In genomic region chr3:190566043-190566933, GRCh38 we compare ENCODE assay signal across 8 cellular contexts. TPM values are rescaled to one million over a fixed set of nuclear protein-coding genes. Genes with fewer than 3 reads are reported as not detected.
DNase-seq lines count a peak whose midpoint lies in the region; ATAC-seq, FAIRE-seq and TF ChIP-seq lines count a peak whose summit lies in the region.

No MANE protein-coding gene starts in this region.

- H3K36me3 ChIP-seq in A673 (ENCODE audit: insufficient read depth, low read length, poor library complexity, severe bottlenecking): peaks cover 64% of the 10 kb centered on the region
- no peaks in the 10 kb centered on the region for H3K36me3 ChIP-seq in SJCRH30
- no peaks in the 10 kb centered on the region for H3K36me3 ChIP-seq in brain microvascular endothelial cell (replicated peaks)
- no peaks in the 10 kb centered on the region for H3K36me3 ChIP-seq in kidney (ENCODE audit: control insufficient read depth in 1 of 2, insufficient read depth in 2 of 2, low read length in 2 of 2)

- H3K27ac ChIP-seq in A673 (ENCODE audit: low read depth, low read length, poor library complexity, severe bottlenecking) (peak overlapping the region; percentile 71), SJCRH30 (peak overlapping the region; percentile 90), brain microvascular endothelial cell (peak overlapping the region; percentile 86), kidney (ENCODE audit: low read depth in 2 of 2, low read length in 2 of 2) (no peak overlapping the region)

- peak; percentile 99 for DNase-seq in A673 (ENCODE audit: low spot score)
- peak; percentile 99 for DNase-seq in HFF-Myc (ENCODE audit: extremely low read depth, low read depth)
- DNase-seq in SJCRH30: peak; percentile 91 to 95
- peak; percentile 100 for DNase-seq in brain microvascular endothelial cell
- peak; percentile 87 for DNase-seq in kidney
- peak; percentile 26 for DNase-seq in stimulated activated CD4-positive, alpha-beta T cell treated with anti-CD3 and anti-CD28 coated beads, Interleukin-2, amount 100 ng/mL, for 4 hours (ENCODE audit: low read depth)

- H3K9me3 ChIP-seq in A673 (ENCODE audit: low read depth, low read length, poor library complexity, severe bottlenecking) (peaks cover 4% of the 10 kb centered on the region), SJCRH30 (replicated peaks) (no peaks in the 10 kb centered on the region), kidney (ENCODE audit: control insufficient read depth in 1 of 2, low read length in 2 of 2) (no peaks in the 10 kb centered on the region)

- BruUV-seq in A673 (replicated peaks; lab: Mats Ljungman, UMichigan): no TSS peak

- TF ChIP-seq CTCF in A673 (conservative IDR thresholded peaks at IDR 0.05; ENCODE audit: low read depth, low read length) (no peak), HFF-Myc (IDR thresholded peaks at IDR 0.05; ENCODE audit: low read depth, low read length, missing control alignments) (no peak), brain microvascular endothelial cell (IDR thresholded peaks at IDR 0.05; ENCODE audit: low read depth, low read length, missing control alignments) (no peak), kidney (IDR thresholded peaks at IDR 0.05; ENCODE audit: borderline replicate concordance, extremely low read depth, insufficient read depth) (no peak)

- H3K27me3 ChIP-seq in A673 (replicated peaks; ENCODE audit: insufficient read depth, low read depth, low read length, poor library complexity) (no peaks in the 10 kb centered on the region), SJCRH30 (no peaks in the 10 kb centered on the region), brain microvascular endothelial cell (replicated peaks) (no peaks in the 10 kb centered on the region)

- FAIRE-seq in kidney (lab: Jason Lieb, UNC): no peak

- in situ Hi-C loops in brain microvascular endothelial cell (cut with HindIII; ENCODE audit: low pct_ligation_motif_present, low sequenced_read_pairs): no loop called here

- H3K4me1 ChIP-seq in A673 (ENCODE audit: insufficient read depth, low read length, poor library complexity, severe bottlenecking) (peaks cover 67% of the 10 kb centered on the region), SJCRH30 (peaks cover 17% of the 10 kb centered on the region), kidney (ENCODE audit: control insufficient read depth in 1 of 2, insufficient read depth in 1 of 2, low read depth in 1 of 2, low read length in 2 of 2) (no peaks in the 10 kb centered on the region)

- H3K9ac ChIP-seq in kidney (ENCODE audit: low read length in 2 of 2): no peak overlapping the region

- CTCF ChIA-PET in A673 (lab: Charles Lee): no interaction called here

- ATAC-seq in GM19467 (IDR thresholded peaks at IDR 0.05; ENCODE audit: unreplicated experiment) (no peak), GM21390 (IDR thresholded peaks at IDR 0.05; ENCODE audit: unreplicated experiment) (no peak)

- H3K4me3 ChIP-seq in A673 (ENCODE audit: low read depth, low read length, poor library complexity, severe bottlenecking): no peak overlapping the region
- no peak overlapping the region for H3K4me3 ChIP-seq in HFF-Myc (replicated peaks; ENCODE audit: low read depth, low read length)
- H3K4me3 ChIP-seq in SJCRH30: no peak overlapping the region
- no peak overlapping the region for H3K4me3 ChIP-seq in brain microvascular endothelial cell (ENCODE audit: low read depth, low read length)
- no peak overlapping the region for H3K4me3 ChIP-seq in kidney (ENCODE audit: low read length in 2 of 2)

- POLR2A ChIA-PET in A673 (lab: Charles Lee; ENCODE audit: low non-redundant PET): no interaction called here

- intact Hi-C loops in A673 (cut with micrococcal nuclease; ENCODE audit: unreplicated experiment): loop anchor here (5.0 kb wide), 1 partner anchor 34 kb away; no protein-coding TSS in a partner anchor
- intact Hi-C loops in kidney (cut with DNase I): no loop called here

RNA-seq across cellular contexts. Expression of gene IL1RAP, which starts 52.4 kb away (rescaled TPM):
- total RNA-seq in A673 (2021): 207 and 233 TPM in 2 replicates
- total RNA-seq in SJCRH30 (2014; rRNA removed; shearing (Covaris generic)): 5.8 and 6.8 TPM in 2 replicates
- total RNA-seq in kidney: 10.0 TPM
- polyA plus RNA-seq in kidney (ENCODE audit: insufficient read depth, low read depth, low replicate concordance): 1.7 TPM

Comparison
In these comparisons a context has a peak if more than half of its experiments do, and no peak if none do; other contexts are left out.
1. DNase-seq: peak in every context shown above with its lines; median percentile 100 in brain microvascular endothelial cell; 99 in A673; 99 in HFF-Myc; 93 in SJCRH30; 87 in kidney; 26 in stimulated activated CD4-positive, alpha-beta T cell treated with anti-CD3 and anti-CD28 coated beads, Interleukin-2, amount 100 ng/mL, for 4 hours.
2. H3K27ac ChIP-seq: peak in A673 (single experiment), SJCRH30 (single experiment) and brain microvascular endothelial cell (single experiment); none in kidney (0 of 2).
3. RNA of gene IL1RAP, which starts 52.4 kb away (total RNA-seq): 207 to 233 TPM in A673; 10.0 TPM in kidney (single experiment) and 5.8 to 6.8 TPM in SJCRH30; every median in the first group is over 10 times any median in the second.